In the genomic region with DNA sequence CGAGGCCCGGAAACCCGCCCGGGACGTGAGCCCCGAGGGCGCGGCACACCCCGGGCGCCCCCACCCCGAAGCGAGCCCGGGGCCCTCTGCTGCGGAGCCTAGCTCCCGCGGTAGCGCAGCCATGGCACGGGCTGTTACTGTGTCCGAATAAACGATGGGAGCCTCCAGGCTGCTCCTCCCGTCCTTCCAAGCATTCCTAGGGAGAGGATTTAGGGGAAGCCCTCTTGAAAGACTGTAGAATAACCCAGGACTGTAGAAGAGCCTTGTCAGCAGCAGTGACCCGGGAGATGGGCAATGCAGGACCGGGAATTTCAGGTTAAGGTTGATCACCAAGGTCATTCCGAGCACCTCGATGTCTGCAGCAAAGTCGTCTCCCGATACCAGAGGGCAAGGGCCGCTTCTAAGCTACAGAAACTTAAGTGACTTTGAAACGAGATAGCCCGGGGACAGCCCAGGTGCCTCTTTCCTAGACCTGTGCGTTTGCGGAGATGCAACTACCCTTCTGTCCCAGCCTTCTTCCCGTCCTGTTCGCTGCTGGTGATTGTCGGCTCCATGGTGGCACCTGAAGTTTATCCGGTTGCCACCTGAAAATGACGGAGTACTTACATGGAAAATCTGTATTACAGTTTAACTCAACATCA, we compare ENCODE assay signal across 8 cellular contexts. TPM values are rescaled to one million over a fixed set of nuclear protein-coding genes. Genes with fewer than 3 reads are reported as not detected.
DNase-seq lines count a peak whose midpoint lies in the region; ATAC-seq and TF ChIP-seq lines count a peak whose summit lies in the region.

No MANE protein-coding gene starts in this region.

- H3K36me3 ChIP-seq in cardiac muscle cell, result no peaks in the 10 kb centered on the region
- no peaks in the 10 kb centered on the region for H3K36me3 ChIP-seq in iPS DF 6.9 (ENCODE audit: control insufficient read depth, insufficient read depth, low read length)
- no peaks in the 10 kb centered on the region for H3K36me3 ChIP-seq in skeletal muscle satellite cell (ENCODE audit: insufficient read depth, low read length)

- DNase-seq in cardiac muscle cell (ENCODE audit: low read depth in 1 of 2, low spot score in 1 of 2) (no peak), left ventricle myocardium superior (no peak), NCI-H146 treated with DMSO at 0.1 percent for 48 hours (lab: John Stamatoyannopoulos, UW; ENCODE audit: unreplicated experiment) (peak; percentile 18), iPS DF 6.9 (ENCODE audit: low read depth, low spot score) (no peak), NCI-H345 treated with DMSO at 0.1 percent for 48 hours (lab: John Stamatoyannopoulos, UW; ENCODE audit: unreplicated experiment) (no peak)
- DNase-seq in activated naive CD4-positive, alpha-beta T cell treated with anti-CD3 and anti-CD28 coated beads, Interleukin-2, amount 50 U/mL, for 16 hours, result peak; percentile 16

- peak overlapping the region; percentile 91 for H3K9ac ChIP-seq in skeletal muscle satellite cell (ENCODE audit: low read depth, low read length)

- H3K4me3 ChIP-seq in cardiac muscle cell (peak overlapping the region; percentile 68), iPS DF 6.9 (ENCODE audit: low read length) (peak overlapping the region; percentile 80; the same call in 1 of the 2 replicates), skeletal muscle satellite cell (ENCODE audit: low read length) (peak overlapping the region; percentile 94)

- H3K27ac ChIP-seq in cardiac muscle cell (no peak overlapping the region), iPS DF 6.9 (ENCODE audit: low read length) (no peak overlapping the region)

- intact Hi-C loops in left ventricle myocardium superior (cut with micrococcal nuclease), result no loop called here

- no CpG with 5 or more reads among the region's 37 CpGs for WGBS in iPS DF 6.9 (ENCODE audit: insufficient coverage, insufficient read length)

- H3K9me3 ChIP-seq in cardiac muscle cell (ENCODE audit: low read depth) (no peaks in the 10 kb centered on the region), iPS DF 6.9 (ENCODE audit: control insufficient read depth, insufficient read depth, low read length) (no peaks in the 10 kb centered on the region), skeletal muscle satellite cell (replicated peaks; ENCODE audit: low read length) (no peaks in the 10 kb centered on the region)

- H3K4me2 ChIP-seq in skeletal muscle satellite cell (ENCODE audit: low read length), result peak overlapping the region; percentile 94

- no peak for TF ChIP-seq CTCF in cardiac muscle cell (IDR thresholded peaks at IDR 0.05; ENCODE audit: low read depth, low read length)

- ATAC-seq in left ventricle myocardium superior (no peak), GM18858 (IDR thresholded peaks at IDR 0.05; ENCODE audit: unreplicated experiment) (no peak)

- peaks cover 64% of the 10 kb centered on the region for H3K27me3 ChIP-seq in cardiac muscle cell
- peaks cover 17% of the 10 kb centered on the region; the same call in 1 of the 2 replicates for H3K27me3 ChIP-seq in iPS DF 6.9 (ENCODE audit: control insufficient read depth, insufficient read depth, low read length)
- H3K27me3 ChIP-seq in skeletal muscle satellite cell (ENCODE audit: control insufficient read depth, insufficient read depth, low read length), result no peaks in the 10 kb centered on the region

- H3K4me1 ChIP-seq in cardiac muscle cell (ENCODE audit: low read depth), result no peaks in the 10 kb centered on the region
- no peaks in the 10 kb centered on the region; the same call in 1 of the 2 replicates for H3K4me1 ChIP-seq in iPS DF 6.9 (ENCODE audit: control insufficient read depth, insufficient read depth, low read length)
- peaks cover 13% of the 10 kb centered on the region for H3K4me1 ChIP-seq in skeletal muscle satellite cell (ENCODE audit: control insufficient read depth, insufficient read depth, low read length)

RNA-seq across cellular contexts. Expression of gene MYO5A, which starts 0.7 kb away (rescaled TPM):
- total RNA-seq in cardiac muscle cell (15.2 and 27.7 TPM in 2 replicates), left ventricle myocardium superior (6.7 TPM)
- polyA plus RNA-seq in cardiac muscle cell, result 5.1 and 7.4 TPM in 2 replicates
- total RNA-seq in skeletal muscle satellite cell (2012; rRNA removed), result 40.4 and 47.9 TPM in 2 replicates

RNA-seq across cellular contexts. Expression of gene ARPP19, which starts 39.4 kb away (rescaled TPM):
- total RNA-seq in cardiac muscle cell, result 90.2 and 176 TPM in 2 replicates
- 78.9 and 133 TPM in 2 replicates for polyA plus RNA-seq in cardiac muscle cell
- 165 TPM for total RNA-seq in left ventricle myocardium superior
- total RNA-seq in skeletal muscle satellite cell (2012; rRNA removed), result 104 and 110 TPM in 2 replicates

Comparison
In these comparisons a context has a peak if more than half of its experiments do, and no peak if none do; other contexts are left out.
1. DNase-seq: peak in NCI-H146 treated with DMSO at 0.1 percent for 48 hours (single experiment) and activated naive CD4-positive, alpha-beta T cell treated with anti-CD3 and anti-CD28 coated beads, Interleukin-2, amount 50 U/mL, for 16 hours (single experiment); none in cardiac muscle cell (0 of 2), left ventricle myocardium superior (single experiment), iPS DF 6.9 (single experiment) and NCI-H345 treated with DMSO at 0.1 percent for 48 hours (single experiment).
2. Peak in every context shown above with its lines, with median percentiles within 50 percentile points of each other: H3K4me3 ChIP-seq.